2 cellular contexts compared by ENCODE assay signal in the genomic region with DNA sequence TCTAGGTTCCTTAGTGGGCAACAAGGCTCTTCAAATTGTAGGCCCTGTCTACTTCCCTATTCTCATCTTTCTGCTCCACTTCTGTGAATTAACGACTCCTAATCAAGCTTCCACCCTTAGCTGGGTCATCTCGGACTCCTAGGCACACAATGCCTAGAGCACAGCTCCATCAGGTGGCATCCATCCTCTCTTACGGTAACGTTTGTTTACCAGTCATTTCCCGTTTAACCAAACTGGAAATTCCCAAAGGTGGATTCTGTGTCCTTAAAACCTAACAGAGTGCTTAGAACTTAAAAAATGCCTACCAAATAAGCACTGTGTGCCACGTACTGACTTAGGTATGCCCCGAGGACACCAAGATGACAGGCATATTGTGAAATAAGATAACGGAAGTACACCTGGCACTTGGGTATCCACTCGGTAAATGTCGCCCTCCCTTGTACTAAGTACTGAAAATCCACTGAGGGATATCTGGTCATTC.
TF ChIP-seq lines count a peak whose summit lies in the region.

No MANE protein-coding gene starts in this region.

TF ChIP-seq in GM12878, 131 proteins besides CTCF, POLR2A, EP300 and RAD21 (continued from another document and continues in another):
- TF ChIP-seq, protein P1, sequence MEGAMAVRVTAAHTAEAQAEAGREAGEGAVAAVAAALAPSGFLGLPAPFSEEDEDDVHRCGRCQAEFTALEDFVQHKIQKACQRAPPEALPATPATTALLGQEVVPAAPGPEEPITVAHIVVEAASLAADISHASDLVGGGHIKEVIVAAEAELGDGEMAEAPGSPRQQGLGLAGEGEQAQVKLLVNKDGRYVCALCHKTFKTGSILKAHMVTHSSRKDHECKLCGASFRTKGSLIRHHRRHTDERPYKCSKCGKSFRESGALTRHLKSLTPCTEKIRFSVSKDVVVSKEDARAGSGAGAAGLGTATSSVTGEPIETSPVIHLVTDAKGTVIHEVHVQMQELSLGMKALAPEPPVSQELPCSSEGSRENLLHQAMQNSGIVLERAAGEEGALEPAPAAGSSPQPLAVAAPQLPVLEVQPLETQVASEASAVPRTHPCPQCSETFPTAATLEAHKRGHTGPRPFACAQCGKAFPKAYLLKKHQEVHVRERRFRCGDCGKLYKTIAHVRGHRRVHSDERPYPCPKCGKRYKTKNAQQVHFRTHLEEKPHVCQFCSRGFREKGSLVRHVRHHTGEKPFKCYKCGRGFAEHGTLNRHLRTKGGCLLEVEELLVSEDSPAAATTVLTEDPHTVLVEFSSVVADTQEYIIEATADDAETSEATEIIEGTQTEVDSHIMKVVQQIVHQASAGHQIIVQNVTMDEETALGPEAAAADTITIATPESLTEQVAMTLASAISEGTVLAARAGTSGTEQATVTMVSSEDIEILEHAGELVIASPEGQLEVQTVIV (IDR thresholded peaks at IDR 0.05; ENCODE audit: borderline replicate concordance, partially characterized antibody): no peak
- TF ChIP-seq ZNF207 (IDR thresholded peaks at IDR 0.05; ENCODE audit: borderline replicate concordance) (no peak), SREBF2 (IDR thresholded peaks at IDR 0.05; ENCODE audit: low read length) (no peak), LARP7 (IDR thresholded peaks at IDR 0.05) (no peak), ZNF24 (IDR thresholded peaks at IDR 0.05) (no peak), ZZZ3 (IDR thresholded peaks at IDR 0.05; ENCODE audit: control insufficient read depth, insufficient read length, low read depth) (no peak), MYC (IDR thresholded peaks at IDR 0.05; ENCODE audit: insufficient read depth, insufficient read length, insufficient replicate concordance, low read length, severe bottlenecking) (no peak), SMARCA5 (IDR thresholded peaks at IDR 0.05) (0 out of 2 replicates have a peak, but pooled peaks have one; percentile 33), FOXM1 (IDR thresholded peaks at IDR 0.05; ENCODE audit: low read depth, low read length) (no peak), NFIC (IDR thresholded peaks at IDR 0.05; ENCODE audit: low read depth, low read length) (peak; percentile 1; the same call in 1 of the 2 replicates)
- TF ChIP-seq, protein P2, sequence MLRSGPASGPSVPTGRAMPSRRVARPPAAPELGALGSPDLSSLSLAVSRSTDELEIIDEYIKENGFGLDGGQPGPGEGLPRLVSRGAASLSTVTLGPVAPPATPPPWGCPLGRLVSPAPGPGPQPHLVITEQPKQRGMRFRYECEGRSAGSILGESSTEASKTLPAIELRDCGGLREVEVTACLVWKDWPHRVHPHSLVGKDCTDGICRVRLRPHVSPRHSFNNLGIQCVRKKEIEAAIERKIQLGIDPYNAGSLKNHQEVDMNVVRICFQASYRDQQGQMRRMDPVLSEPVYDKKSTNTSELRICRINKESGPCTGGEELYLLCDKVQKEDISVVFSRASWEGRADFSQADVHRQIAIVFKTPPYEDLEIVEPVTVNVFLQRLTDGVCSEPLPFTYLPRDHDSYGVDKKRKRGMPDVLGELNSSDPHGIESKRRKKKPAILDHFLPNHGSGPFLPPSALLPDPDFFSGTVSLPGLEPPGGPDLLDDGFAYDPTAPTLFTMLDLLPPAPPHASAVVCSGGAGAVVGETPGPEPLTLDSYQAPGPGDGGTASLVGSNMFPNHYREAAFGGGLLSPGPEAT (IDR thresholded peaks at IDR 0.05; ENCODE audit: low read depth): peak; percentile 33; the same call in 1 of the 2 replicates
- TF ChIP-seq, protein P3, sequence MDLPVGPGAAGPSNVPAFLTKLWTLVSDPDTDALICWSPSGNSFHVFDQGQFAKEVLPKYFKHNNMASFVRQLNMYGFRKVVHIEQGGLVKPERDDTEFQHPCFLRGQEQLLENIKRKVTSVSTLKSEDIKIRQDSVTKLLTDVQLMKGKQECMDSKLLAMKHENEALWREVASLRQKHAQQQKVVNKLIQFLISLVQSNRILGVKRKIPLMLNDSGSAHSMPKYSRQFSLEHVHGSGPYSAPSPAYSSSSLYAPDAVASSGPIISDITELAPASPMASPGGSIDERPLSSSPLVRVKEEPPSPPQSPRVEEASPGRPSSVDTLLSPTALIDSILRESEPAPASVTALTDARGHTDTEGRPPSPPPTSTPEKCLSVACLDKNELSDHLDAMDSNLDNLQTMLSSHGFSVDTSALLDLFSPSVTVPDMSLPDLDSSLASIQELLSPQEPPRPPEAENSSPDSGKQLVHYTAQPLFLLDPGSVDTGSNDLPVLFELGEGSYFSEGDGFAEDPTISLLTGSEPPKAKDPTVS (IDR thresholded peaks at IDR 0.05; ENCODE audit: low read depth, low read length): no peak
- TF ChIP-seq, protein P4, sequence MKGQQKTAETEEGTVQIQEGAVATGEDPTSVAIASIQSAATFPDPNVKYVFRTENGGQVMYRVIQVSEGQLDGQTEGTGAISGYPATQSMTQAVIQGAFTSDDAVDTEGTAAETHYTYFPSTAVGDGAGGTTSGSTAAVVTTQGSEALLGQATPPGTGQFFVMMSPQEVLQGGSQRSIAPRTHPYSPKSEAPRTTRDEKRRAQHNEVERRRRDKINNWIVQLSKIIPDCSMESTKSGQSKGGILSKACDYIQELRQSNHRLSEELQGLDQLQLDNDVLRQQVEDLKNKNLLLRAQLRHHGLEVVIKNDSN (IDR thresholded peaks at IDR 0.05; ENCODE audit: borderline replicate concordance, extremely low read length, insufficient read depth, low read depth, low read length): no peak
- TF ChIP-seq, protein P5, sequence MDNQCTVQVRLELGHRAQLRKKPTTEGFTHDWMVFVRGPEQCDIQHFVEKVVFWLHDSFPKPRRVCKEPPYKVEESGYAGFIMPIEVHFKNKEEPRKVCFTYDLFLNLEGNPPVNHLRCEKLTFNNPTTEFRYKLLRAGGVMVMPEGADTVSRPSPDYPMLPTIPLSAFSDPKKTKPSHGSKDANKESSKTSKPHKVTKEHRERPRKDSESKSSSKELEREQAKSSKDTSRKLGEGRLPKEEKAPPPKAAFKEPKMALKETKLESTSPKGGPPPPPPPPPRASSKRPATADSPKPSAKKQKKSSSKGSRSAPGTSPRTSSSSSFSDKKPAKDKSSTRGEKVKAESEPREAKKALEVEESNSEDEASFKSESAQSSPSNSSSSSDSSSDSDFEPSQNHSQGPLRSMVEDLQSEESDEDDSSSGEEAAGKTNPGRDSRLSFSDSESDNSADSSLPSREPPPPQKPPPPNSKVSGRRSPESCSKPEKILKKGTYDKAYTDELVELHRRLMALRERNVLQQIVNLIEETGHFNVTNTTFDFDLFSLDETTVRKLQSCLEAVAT (IDR thresholded peaks at IDR 0.05): no peak
- TF ChIP-seq, protein P6, sequence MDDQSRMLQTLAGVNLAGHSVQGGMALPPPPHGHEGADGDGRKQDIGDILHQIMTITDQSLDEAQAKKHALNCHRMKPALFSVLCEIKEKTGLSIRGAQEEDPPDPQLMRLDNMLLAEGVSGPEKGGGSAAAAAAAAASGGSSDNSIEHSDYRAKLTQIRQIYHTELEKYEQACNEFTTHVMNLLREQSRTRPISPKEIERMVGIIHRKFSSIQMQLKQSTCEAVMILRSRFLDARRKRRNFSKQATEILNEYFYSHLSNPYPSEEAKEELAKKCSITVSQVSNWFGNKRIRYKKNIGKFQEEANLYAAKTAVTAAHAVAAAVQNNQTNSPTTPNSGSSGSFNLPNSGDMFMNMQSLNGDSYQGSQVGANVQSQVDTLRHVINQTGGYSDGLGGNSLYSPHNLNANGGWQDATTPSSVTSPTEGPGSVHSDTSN (IDR thresholded peaks at IDR 0.05; ENCODE audit: insufficient replicate concordance, low read depth, low read length): no peak

TF ChIP-seq in liver, 16 proteins besides CTCF, POLR2A, EP300 and RAD21 (continued from another document):
- TF ChIP-seq, protein P7, sequence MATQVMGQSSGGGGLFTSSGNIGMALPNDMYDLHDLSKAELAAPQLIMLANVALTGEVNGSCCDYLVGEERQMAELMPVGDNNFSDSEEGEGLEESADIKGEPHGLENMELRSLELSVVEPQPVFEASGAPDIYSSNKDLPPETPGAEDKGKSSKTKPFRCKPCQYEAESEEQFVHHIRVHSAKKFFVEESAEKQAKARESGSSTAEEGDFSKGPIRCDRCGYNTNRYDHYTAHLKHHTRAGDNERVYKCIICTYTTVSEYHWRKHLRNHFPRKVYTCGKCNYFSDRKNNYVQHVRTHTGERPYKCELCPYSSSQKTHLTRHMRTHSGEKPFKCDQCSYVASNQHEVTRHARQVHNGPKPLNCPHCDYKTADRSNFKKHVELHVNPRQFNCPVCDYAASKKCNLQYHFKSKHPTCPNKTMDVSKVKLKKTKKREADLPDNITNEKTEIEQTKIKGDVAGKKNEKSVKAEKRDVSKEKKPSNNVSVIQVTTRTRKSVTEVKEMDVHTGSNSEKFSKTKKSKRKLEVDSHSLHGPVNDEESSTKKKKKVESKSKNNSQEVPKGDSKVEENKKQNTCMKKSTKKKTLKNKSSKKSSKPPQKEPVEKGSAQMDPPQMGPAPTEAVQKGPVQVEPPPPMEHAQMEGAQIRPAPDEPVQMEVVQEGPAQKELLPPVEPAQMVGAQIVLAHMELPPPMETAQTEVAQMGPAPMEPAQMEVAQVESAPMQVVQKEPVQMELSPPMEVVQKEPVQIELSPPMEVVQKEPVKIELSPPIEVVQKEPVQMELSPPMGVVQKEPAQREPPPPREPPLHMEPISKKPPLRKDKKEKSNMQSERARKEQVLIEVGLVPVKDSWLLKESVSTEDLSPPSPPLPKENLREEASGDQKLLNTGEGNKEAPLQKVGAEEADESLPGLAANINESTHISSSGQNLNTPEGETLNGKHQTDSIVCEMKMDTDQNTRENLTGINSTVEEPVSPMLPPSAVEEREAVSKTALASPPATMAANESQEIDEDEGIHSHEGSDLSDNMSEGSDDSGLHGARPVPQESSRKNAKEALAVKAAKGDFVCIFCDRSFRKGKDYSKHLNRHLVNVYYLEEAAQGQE (IDR thresholded peaks at IDR 0.05): peak; percentile 72
TF ChIP-seq in liver: peak in this region for 3.
